In the genomic region with DNA sequence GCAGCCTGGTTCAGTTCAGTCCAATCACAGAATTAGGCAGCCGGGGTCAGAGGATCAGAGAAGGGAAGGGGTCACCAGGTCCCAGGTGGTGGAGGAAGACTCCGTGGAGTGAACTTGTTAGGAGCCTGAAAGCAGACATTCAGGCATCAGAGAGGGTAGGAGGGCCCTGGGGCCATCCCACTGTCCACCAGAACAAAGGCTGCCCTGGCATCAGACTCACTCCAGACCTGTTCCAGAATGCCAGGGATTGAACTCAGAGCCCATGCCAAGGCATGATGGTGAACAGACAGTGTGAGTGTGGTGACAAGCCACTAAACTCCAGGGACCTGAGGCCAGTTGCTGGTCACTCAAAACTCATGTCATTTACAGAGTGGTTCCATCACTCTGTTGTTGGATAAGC, we compare ENCODE assay signal across 5 cellular contexts.
"Had no signal": no experiment of that assay in that cellular context is flagged by ENCODE, and none has a peak within 500 bp of the region (broad histone marks: within the 10 kb centered on the region; RNA-seq: fewer than 3 reads in every experiment).

No MANE protein-coding gene starts in this region.

- DNase-seq: IMR-90, KBM-7, KG1 had no signal

- ATAC-seq: HepG2, K562 had no signal
